Comparison of ENCODE assay signal across 1 cellular context in the genomic region with DNA sequence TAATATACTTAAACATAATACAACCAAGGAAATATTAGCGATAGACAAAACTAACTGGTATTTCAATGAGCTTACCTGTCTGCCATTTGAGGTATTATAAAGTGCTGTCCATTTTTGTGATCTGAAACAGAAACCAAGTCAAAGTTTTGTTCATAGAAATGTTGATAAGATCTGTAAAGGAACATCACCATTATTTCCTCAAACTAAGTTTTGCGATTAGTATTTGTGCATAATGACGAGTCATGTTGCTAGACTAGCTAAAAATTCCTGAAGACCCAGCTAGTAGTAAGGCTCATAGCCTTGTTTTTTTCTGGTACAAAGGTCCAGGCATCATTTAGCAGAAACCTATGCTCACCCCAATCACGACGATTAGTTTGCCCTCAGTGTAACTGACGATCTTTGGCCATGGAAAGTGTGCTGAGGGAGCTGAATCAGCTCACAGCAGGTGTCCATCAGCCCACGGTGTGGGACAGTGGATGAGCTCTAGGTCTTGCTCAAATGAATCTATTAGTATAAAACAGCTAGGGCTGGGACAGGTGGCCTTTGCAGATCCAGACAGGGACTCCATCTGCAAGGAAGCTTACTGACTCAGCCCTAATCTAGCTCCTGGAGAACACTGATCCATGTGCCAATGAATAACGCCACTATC.
TF ChIP-seq lines count a peak whose summit lies in the region.

No MANE protein-coding gene starts in this region.

TF ChIP-seq in K562, 482 proteins besides CTCF, POLR2A, EP300 and RAD21:
- TF ChIP-seq, protein P1, sequence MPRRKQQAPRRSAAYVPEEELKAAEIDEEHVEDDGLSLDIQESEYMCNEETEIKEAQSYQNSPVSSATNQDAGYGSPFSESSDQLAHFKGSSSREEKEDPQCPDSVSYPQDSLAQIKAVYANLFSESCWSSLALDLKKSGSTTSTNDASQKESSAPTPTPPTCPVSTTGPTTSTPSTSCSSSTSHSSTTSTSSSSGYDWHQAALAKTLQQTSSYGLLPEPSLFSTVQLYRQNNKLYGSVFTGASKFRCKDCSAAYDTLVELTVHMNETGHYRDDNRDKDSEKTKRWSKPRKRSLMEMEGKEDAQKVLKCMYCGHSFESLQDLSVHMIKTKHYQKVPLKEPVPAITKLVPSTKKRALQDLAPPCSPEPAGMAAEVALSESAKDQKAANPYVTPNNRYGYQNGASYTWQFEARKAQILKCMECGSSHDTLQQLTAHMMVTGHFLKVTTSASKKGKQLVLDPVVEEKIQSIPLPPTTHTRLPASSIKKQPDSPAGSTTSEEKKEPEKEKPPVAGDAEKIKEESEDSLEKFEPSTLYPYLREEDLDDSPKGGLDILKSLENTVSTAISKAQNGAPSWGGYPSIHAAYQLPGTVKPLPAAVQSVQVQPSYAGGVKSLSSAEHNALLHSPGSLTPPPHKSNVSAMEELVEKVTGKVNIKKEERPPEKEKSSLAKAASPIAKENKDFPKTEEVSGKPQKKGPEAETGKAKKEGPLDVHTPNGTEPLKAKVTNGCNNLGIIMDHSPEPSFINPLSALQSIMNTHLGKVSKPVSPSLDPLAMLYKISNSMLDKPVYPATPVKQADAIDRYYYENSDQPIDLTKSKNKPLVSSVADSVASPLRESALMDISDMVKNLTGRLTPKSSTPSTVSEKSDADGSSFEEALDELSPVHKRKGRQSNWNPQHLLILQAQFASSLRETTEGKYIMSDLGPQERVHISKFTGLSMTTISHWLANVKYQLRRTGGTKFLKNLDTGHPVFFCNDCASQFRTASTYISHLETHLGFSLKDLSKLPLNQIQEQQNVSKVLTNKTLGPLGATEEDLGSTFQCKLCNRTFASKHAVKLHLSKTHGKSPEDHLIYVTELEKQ (CRISPR knock-in tag; IDR thresholded peaks at IDR 0.05) = no peak
- no peak for TF ChIP-seq ZNF324 (CRISPR knock-in tag; IDR thresholded peaks at IDR 0.05)
- no peak for TF ChIP-seq ETV6 (IDR thresholded peaks at IDR 0.05; ENCODE audit: borderline replicate concordance in 1 of 2, low read depth in 2 of 2, low read length in 1 of 2)
- no peak for TF ChIP-seq ETV6 (CRISPR knock-in tag; IDR thresholded peaks at IDR 0.05; ENCODE audit: borderline replicate concordance)
- TF ChIP-seq, protein P2, sequence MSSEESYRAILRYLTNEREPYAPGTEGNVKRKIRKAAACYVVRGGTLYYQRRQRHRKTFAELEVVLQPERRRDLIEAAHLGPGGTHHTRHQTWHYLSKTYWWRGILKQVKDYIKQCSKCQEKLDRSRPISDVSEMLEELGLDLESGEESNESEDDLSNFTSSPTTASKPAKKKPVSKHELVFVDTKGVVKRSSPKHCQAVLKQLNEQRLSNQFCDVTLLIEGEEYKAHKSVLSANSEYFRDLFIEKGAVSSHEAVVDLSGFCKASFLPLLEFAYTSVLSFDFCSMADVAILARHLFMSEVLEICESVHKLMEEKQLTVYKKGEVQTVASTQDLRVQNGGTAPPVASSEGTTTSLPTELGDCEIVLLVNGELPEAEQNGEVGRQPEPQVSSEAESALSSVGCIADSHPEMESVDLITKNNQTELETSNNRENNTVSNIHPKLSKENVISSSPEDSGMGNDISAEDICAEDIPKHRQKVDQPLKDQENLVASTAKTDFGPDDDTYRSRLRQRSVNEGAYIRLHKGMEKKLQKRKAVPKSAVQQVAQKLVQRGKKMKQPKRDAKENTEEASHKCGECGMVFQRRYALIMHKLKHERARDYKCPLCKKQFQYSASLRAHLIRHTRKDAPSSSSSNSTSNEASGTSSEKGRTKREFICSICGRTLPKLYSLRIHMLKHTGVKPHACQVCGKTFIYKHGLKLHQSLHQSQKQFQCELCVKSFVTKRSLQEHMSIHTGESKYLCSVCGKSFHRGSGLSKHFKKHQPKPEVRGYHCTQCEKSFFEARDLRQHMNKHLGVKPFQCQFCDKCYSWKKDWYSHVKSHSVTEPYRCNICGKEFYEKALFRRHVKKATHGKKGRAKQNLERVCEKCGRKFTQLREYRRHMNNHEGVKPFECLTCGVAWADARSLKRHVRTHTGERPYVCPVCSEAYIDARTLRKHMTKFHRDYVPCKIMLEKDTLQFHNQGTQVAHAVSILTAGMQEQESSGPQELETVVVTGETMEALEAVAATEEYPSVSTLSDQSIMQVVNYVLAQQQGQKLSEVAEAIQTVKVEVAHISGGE (CRISPR knock-in tag; IDR thresholded peaks at IDR 0.05) = no peak
- no peak for TF ChIP-seq ATF3 (IDR thresholded peaks at IDR 0.05)
- TF ChIP-seq ATF3 (CRISPR knock-in tag; conservative IDR thresholded peaks at IDR 0.05) = no peak
- TF ChIP-seq POLR2H (tag; IDR thresholded peaks at IDR 0.05; ENCODE audit: low read depth) = no peak
- no peak for TF ChIP-seq SUPT5H (IDR thresholded peaks at IDR 0.05)
- TF ChIP-seq MAFF (IDR thresholded peaks at IDR 0.05; ENCODE audit: low read length) = no peak
